Comparison of ENCODE assay signal across 1 cellular context in the genomic region with DNA sequence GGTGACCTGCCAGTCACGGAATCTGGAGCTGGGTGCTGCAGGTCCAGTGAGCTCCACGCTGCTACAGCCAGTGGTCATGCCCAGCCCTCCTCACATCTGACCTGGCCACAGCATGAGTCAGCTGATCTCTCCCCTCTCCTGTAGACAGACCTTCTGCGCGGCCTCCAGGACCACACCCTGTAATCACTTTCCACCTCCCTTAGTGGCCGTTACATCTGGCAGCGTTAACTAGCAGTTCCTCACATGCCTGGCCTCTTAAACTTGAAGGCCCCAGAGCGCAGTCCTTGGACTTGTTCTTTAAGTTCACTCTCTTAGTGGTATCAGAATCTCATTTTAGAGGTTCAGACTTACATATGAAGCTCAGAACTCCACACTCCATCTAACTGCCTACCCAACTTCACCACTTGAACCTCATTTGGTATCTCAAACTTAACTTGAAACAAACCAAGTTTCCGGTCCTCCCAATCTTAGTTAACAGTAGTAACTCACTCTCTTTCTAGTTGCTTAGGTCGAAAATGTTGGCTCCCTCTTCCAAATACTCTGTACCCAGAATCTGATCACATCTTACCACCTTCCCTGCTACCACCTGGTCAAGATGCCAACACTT.
TF ChIP-seq lines count a peak whose summit lies in the region.

No MANE protein-coding gene starts in this region.

TF ChIP-seq in IMR-90, 13 proteins besides CTCF, POLR2A, EP300 and RAD21:
- TF ChIP-seq CHD1 (IDR thresholded peaks at IDR 0.05; ENCODE audit: low read depth, low read length): no peak
- no peak for TF ChIP-seq BHLHE40 (IDR thresholded peaks at IDR 0.05; ENCODE audit: low read depth, low read length)
